In the genomic region with DNA sequence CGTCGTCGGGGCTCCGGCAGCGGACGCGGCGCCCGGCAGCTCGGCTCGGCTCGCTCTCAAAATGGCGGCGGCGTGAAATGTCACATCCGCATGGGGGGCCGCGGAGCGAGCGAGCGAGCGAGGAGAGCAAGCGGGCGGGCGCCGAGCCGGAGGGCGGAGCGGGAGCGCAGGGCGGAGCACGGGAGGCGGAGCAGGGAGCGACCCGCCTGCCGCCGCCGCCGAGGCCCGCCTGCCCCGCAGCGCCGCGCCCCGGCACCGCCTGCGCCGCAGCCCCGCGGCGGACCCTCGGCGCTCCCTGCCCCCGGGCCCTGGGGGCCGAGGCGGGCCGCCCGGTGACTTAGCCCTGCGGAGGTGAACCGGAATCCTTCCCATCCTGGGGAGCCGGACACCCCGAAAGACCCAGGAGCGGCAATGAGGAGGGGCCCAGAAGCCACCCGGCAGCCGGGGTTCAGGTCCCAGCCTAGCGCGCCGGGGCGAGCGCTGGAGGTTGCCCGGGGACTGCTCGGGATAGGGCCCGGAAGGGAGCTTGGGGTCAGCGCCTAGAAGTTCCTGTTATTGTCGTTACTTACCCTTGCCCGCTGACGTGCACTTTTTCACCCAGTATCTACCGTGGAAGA, we compare ENCODE assay signal across 8 cellular contexts. TPM values are rescaled to one million over a fixed set of nuclear protein-coding genes. Genes with fewer than 3 reads are reported as not detected.
DNase-seq lines count a peak whose midpoint lies in the region; ATAC-seq and TF ChIP-seq lines count a peak whose summit lies in the region.

A gene (minus strand): TSS at position 82 of the 617 bp plus-strand sequence. CDS start 621 bp downstream, outside the sequence.

- no peaks in the 10 kb centered on the region; the same call in none of the 2 replicates for H3K27me3 Mint-ChIP-seq in HFFc6 (ENCODE audit: insufficient read depth)
- H3K27me3 Mint-ChIP-seq in activated naive CD4-positive, alpha-beta T cell treated with anti-CD3 and anti-CD28 coated beads, Interleukin-2, amount 50 U/mL, for 24 hours = no peaks in the 10 kb centered on the region

- H3K4me1 Mint-ChIP-seq in HFFc6 (ENCODE audit: low read depth) = peaks cover 44% of the 10 kb centered on the region
- peaks cover 41% of the 10 kb centered on the region for H3K4me1 Mint-ChIP-seq in activated naive CD4-positive, alpha-beta T cell treated with anti-CD3 and anti-CD28 coated beads, Interleukin-2, amount 50 U/mL, for 24 hours

- intact Hi-C loops in ovary (cut with DNase I) = loop anchor here in 1 of 4 donors (5.0 kb wide), 1 partner anchor 128 kb away; a partner anchor contains a TSS

- ATAC-seq in SK-N-SH treated with all-trans-retinoic acid at 6 μM for 48 hours = peak; percentile 94

- H3K27ac ChIP-seq in ovary = peak within 1 kb of the TSS; percentile 63 to 70
- peak within 1 kb of the TSS; percentile 97 for H3K27ac ChIP-seq in thymus (ENCODE audit: low read depth)

- DNase-seq in GM06990 (ENCODE audit: extremely low read depth, insufficient read length) = peak; percentile 93
- peak; percentile 83 for DNase-seq in HFFc6
- DNase-seq in MV-4-11 (lab: John Stamatoyannopoulos, UW) = peak; percentile 73
- DNase-seq in glomerular visceral epithelial cell (ENCODE audit: extremely low spot score) = peak; percentile 87
- DNase-seq in ovary = peak; percentile 89 to 95 (median 90)

- H3K9me3 ChIP-seq in ovary (no peaks in the 10 kb centered on the region), thymus (ENCODE audit: control insufficient read depth) (no peaks in the 10 kb centered on the region)

- H3K9me3 Mint-ChIP-seq in HFFc6 = no peaks in the 10 kb centered on the region
- no peaks in the 10 kb centered on the region for H3K9me3 Mint-ChIP-seq in activated naive CD4-positive, alpha-beta T cell treated with anti-CD3 and anti-CD28 coated beads, Interleukin-2, amount 50 U/mL, for 24 hours

- peaks cover 7% of the 10 kb centered on the region for H3K36me3 Mint-ChIP-seq in HFFc6 (ENCODE audit: low read depth)
- peaks cover 8% of the 10 kb centered on the region for H3K36me3 Mint-ChIP-seq in activated naive CD4-positive, alpha-beta T cell treated with anti-CD3 and anti-CD28 coated beads, Interleukin-2, amount 50 U/mL, for 24 hours

- TF ChIP-seq EP300 in ovary (IDR thresholded peaks at IDR 0.05) = no peak

- H3K4me1 ChIP-seq in ovary (ENCODE audit: insufficient read depth) (peaks cover 14% of the 10 kb centered on the region), thymus (ENCODE audit: control insufficient read depth, insufficient read depth, low read length) (peaks cover 22% of the 10 kb centered on the region)

- H3K36me3 ChIP-seq in GM06990 (ENCODE audit: control insufficient read depth, insufficient read depth, low read length) = no peaks in the 10 kb centered on the region
- H3K36me3 ChIP-seq in ovary = no peaks in the 10 kb centered on the region
- H3K36me3 ChIP-seq in thymus (ENCODE audit: control insufficient read depth, insufficient read depth) = peaks cover 4% of the 10 kb centered on the region

- peak within 1 kb of the TSS; percentile 96 for H3K4me3 Mint-ChIP-seq in HFFc6
- H3K4me3 Mint-ChIP-seq in activated naive CD4-positive, alpha-beta T cell treated with anti-CD3 and anti-CD28 coated beads, Interleukin-2, amount 50 U/mL, for 24 hours = peak within 1 kb of the TSS; percentile 99

- H3K27me3 ChIP-seq in GM06990 (replicated peaks; ENCODE audit: control insufficient read depth, insufficient read depth, low read length) = no peaks in the 10 kb centered on the region
- no peaks in the 10 kb centered on the region for H3K27me3 ChIP-seq in ovary
- no peaks in the 10 kb centered on the region for H3K27me3 ChIP-seq in thymus (ENCODE audit: control insufficient read depth, insufficient read depth)

- no peak for TF ChIP-seq CTCF in GM06990 (IDR thresholded peaks at IDR 0.05; ENCODE audit: insufficient read depth, low read length, poor library complexity, severe bottlenecking)
- TF ChIP-seq CTCF in HFFc6 (IDR thresholded peaks at IDR 0.05) = no peak
- TF ChIP-seq CTCF in ovary (IDR thresholded peaks at IDR 0.05) = no peak

- TF ChIP-seq POLR2A in ovary (IDR thresholded peaks at IDR 0.05) = peak; percentile 48

- H3K27ac Mint-ChIP-seq in HFFc6 = peak within 1 kb of the TSS; percentile 76; the same call in 1 of the 2 replicates
- peak within 1 kb of the TSS; percentile 97 for H3K27ac Mint-ChIP-seq in activated naive CD4-positive, alpha-beta T cell treated with anti-CD3 and anti-CD28 coated beads, Interleukin-2, amount 50 U/mL, for 24 hours

- 0 to 1% (median 0%) methylated on average over 27 to 77 of the region's 78 CpGs for WGBS in ovary, 3 donors
- whole genome bisulfite sequencing in thymus = under 1% methylated on average over 78 of the region's 78 CpGs

- H3K4me3 ChIP-seq in GM06990 (replicated peaks; ENCODE audit: low read depth, low read length) = peak within 1 kb of the TSS; percentile 86
- peak within 1 kb of the TSS; percentile 67 for H3K4me3 ChIP-seq in ovary
- peak within 1 kb of the TSS; percentile 95 for H3K4me3 ChIP-seq in thymus (ENCODE audit: low read length)

TF ChIP-seq in SK-N-SH treated with all-trans-retinoic acid at 6 μM for 48 hours, 23 proteins besides CTCF, POLR2A, EP300 and RAD21 (continues in another document):
- no peak for TF ChIP-seq ARNTL (CRISPR knock-in tag; IDR thresholded peaks at IDR 0.05; ENCODE audit: borderline replicate concordance, low read depth)
- TF ChIP-seq, protein P1, sequence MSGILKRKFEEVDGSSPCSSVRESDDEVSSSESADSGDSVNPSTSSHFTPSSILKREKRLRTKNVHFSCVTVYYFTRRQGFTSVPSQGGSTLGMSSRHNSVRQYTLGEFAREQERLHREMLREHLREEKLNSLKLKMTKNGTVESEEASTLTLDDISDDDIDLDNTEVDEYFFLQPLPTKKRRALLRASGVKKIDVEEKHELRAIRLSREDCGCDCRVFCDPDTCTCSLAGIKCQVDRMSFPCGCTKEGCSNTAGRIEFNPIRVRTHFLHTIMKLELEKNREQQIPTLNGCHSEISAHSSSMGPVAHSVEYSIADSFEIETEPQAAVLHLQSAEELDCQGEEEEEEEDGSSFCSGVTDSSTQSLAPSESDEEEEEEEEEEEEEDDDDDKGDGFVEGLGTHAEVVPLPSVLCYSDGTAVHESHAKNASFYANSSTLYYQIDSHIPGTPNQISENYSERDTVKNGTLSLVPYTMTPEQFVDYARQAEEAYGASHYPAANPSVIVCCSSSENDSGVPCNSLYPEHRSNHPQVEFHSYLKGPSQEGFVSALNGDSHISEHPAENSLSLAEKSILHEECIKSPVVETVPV (CRISPR knock-in tag; IDR thresholded peaks at IDR 0.05) = no peak
- TF ChIP-seq OSR1 (CRISPR knock-in tag; IDR thresholded peaks at IDR 0.05) = no peak
- TF ChIP-seq ISL1 (CRISPR knock-in tag; IDR thresholded peaks at IDR 0.05) = no peak
- TF ChIP-seq, protein P2, sequence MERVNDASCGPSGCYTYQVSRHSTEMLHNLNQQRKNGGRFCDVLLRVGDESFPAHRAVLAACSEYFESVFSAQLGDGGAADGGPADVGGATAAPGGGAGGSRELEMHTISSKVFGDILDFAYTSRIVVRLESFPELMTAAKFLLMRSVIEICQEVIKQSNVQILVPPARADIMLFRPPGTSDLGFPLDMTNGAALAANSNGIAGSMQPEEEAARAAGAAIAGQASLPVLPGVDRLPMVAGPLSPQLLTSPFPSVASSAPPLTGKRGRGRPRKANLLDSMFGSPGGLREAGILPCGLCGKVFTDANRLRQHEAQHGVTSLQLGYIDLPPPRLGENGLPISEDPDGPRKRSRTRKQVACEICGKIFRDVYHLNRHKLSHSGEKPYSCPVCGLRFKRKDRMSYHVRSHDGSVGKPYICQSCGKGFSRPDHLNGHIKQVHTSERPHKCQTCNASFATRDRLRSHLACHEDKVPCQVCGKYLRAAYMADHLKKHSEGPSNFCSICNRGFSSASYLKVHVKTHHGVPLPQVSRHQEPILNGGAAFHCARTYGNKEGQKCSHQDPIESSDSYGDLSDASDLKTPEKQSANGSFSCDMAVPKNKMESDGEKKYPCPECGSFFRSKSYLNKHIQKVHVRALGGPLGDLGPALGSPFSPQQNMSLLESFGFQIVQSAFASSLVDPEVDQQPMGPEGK (CRISPR knock-in tag; IDR thresholded peaks at IDR 0.05; ENCODE audit: borderline replicate concordance) = no peak
- TF ChIP-seq, protein P3, sequence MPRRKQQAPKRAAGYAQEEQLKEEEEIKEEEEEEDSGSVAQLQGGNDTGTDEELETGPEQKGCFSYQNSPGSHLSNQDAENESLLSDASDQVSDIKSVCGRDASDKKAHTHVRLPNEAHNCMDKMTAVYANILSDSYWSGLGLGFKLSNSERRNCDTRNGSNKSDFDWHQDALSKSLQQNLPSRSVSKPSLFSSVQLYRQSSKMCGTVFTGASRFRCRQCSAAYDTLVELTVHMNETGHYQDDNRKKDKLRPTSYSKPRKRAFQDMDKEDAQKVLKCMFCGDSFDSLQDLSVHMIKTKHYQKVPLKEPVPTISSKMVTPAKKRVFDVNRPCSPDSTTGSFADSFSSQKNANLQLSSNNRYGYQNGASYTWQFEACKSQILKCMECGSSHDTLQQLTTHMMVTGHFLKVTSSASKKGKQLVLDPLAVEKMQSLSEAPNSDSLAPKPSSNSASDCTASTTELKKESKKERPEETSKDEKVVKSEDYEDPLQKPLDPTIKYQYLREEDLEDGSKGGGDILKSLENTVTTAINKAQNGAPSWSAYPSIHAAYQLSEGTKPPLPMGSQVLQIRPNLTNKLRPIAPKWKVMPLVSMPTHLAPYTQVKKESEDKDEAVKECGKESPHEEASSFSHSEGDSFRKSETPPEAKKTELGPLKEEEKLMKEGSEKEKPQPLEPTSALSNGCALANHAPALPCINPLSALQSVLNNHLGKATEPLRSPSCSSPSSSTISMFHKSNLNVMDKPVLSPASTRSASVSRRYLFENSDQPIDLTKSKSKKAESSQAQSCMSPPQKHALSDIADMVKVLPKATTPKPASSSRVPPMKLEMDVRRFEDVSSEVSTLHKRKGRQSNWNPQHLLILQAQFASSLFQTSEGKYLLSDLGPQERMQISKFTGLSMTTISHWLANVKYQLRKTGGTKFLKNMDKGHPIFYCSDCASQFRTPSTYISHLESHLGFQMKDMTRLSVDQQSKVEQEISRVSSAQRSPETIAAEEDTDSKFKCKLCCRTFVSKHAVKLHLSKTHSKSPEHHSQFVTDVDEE (CRISPR knock-in tag; IDR thresholded peaks at IDR 0.05) = no peak
- TF ChIP-seq CSDC2 (CRISPR knock-in tag; IDR thresholded peaks at IDR 0.05) = no peak
- no peak for TF ChIP-seq ESRRG (CRISPR knock-in tag; IDR thresholded peaks at IDR 0.05)
- no peak for TF ChIP-seq BACH2 (CRISPR knock-in tag; IDR thresholded peaks at IDR 0.05; ENCODE audit: borderline replicate concordance)
- TF ChIP-seq ZNF8 (CRISPR knock-in tag; IDR thresholded peaks at IDR 0.05) = no peak

RNA-seq across cellular contexts. Expression of the gene that starts here (rescaled TPM):
- total RNA-seq in HFFc6 (2021; fragmentation: NEBNext Ultra II Directional; extraction: Animal tissue kit (Norgen Biotek cat#: 25700)) = 10 to 100 TPM; 80.1 to 93.4 (median 89.5) TPM
- total RNA-seq in ovary = 100 to 1,000 TPM in 2 of 7 donors, 10 to 100 TPM in 5; 73.8 to 104 (median 98.3) TPM
- polyA plus RNA-seq in ovary (10 to 100 TPM; 28.1 to 86.3 TPM), thymus (58.3 TPM)

Comparison
In these comparisons a context has a peak if more than half of its experiments do, and no peak if none do; other contexts are left out.
1. Peak in every context shown above with its lines: DNase-seq, ATAC-seq, H3K4me3 ChIP-seq and H3K27ac ChIP-seq.